Comparison of ENCODE assay signal across 1 cellular context in the genomic region with DNA sequence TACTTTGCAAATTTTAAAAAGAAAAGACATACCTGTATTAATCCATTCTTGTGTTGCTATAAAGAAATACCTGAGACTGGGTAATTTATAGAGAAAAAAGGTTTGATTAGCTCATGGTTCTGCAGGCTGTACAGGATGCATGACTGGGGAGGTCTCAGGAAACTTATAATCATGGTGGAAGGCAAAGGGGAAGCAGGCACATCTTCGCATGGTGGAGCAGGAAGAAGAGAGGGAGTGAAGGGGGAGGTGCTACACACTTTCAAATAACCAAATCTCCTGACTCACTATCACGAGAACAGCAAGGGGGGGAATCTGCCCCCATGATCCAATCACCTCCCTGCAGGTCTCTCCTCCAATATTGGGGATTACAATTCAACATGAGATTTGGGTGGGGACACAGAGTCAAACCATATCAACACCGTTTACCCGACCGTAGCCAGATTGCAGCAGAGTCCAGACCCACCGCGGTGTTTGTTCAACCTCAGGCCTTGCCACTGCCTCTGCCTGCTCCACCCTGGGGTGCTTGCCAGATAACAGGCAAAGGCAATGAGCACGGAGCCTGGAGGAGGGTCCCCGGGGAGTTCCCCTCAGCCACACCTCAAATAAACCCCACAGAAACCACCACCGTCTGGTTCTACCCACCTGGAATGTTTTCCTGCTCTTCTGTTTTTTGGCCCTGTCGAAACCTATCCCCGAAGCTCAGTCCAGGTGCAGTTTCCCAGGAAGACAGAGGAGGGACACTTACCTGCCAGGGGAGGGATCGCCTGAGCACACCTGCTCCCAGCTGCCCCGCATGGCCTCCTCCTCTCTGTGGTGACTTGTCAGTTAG.
TF ChIP-seq lines count a peak whose summit lies in the region.

No MANE protein-coding gene starts in this region.

TF ChIP-seq in HepG2, 621 proteins besides CTCF, POLR2A, EP300 and RAD21 (continued from another document and continues in another):
- TF ChIP-seq, protein P1, sequence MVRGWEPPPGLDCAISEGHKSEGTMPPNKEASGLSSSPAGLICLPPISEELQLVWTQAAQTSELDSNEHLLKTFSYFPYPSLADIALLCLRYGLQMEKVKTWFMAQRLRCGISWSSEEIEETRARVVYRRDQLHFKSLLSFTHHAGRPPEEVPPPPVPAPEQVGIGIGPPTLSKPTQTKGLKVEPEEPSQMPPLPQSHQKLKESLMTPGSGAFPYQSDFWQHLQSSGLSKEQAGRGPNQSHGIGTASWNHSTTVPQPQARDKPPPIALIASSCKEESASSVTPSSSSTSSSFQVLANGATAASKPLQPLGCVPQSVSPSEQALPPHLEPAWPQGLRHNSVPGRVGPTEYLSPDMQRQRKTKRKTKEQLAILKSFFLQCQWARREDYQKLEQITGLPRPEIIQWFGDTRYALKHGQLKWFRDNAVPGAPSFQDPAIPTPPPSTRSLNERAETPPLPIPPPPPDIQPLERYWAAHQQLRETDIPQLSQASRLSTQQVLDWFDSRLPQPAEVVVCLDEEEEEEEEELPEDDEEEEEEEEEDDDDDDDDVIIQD (CRISPR knock-in tag; IDR thresholded peaks at IDR 0.05; ENCODE audit: low read depth), result peak; percentile 47; the same call in 1 of the 2 replicates
- TF ChIP-seq SP4 (CRISPR knock-in tag; IDR thresholded peaks at IDR 0.05), result no peak
- TF ChIP-seq, protein P2, sequence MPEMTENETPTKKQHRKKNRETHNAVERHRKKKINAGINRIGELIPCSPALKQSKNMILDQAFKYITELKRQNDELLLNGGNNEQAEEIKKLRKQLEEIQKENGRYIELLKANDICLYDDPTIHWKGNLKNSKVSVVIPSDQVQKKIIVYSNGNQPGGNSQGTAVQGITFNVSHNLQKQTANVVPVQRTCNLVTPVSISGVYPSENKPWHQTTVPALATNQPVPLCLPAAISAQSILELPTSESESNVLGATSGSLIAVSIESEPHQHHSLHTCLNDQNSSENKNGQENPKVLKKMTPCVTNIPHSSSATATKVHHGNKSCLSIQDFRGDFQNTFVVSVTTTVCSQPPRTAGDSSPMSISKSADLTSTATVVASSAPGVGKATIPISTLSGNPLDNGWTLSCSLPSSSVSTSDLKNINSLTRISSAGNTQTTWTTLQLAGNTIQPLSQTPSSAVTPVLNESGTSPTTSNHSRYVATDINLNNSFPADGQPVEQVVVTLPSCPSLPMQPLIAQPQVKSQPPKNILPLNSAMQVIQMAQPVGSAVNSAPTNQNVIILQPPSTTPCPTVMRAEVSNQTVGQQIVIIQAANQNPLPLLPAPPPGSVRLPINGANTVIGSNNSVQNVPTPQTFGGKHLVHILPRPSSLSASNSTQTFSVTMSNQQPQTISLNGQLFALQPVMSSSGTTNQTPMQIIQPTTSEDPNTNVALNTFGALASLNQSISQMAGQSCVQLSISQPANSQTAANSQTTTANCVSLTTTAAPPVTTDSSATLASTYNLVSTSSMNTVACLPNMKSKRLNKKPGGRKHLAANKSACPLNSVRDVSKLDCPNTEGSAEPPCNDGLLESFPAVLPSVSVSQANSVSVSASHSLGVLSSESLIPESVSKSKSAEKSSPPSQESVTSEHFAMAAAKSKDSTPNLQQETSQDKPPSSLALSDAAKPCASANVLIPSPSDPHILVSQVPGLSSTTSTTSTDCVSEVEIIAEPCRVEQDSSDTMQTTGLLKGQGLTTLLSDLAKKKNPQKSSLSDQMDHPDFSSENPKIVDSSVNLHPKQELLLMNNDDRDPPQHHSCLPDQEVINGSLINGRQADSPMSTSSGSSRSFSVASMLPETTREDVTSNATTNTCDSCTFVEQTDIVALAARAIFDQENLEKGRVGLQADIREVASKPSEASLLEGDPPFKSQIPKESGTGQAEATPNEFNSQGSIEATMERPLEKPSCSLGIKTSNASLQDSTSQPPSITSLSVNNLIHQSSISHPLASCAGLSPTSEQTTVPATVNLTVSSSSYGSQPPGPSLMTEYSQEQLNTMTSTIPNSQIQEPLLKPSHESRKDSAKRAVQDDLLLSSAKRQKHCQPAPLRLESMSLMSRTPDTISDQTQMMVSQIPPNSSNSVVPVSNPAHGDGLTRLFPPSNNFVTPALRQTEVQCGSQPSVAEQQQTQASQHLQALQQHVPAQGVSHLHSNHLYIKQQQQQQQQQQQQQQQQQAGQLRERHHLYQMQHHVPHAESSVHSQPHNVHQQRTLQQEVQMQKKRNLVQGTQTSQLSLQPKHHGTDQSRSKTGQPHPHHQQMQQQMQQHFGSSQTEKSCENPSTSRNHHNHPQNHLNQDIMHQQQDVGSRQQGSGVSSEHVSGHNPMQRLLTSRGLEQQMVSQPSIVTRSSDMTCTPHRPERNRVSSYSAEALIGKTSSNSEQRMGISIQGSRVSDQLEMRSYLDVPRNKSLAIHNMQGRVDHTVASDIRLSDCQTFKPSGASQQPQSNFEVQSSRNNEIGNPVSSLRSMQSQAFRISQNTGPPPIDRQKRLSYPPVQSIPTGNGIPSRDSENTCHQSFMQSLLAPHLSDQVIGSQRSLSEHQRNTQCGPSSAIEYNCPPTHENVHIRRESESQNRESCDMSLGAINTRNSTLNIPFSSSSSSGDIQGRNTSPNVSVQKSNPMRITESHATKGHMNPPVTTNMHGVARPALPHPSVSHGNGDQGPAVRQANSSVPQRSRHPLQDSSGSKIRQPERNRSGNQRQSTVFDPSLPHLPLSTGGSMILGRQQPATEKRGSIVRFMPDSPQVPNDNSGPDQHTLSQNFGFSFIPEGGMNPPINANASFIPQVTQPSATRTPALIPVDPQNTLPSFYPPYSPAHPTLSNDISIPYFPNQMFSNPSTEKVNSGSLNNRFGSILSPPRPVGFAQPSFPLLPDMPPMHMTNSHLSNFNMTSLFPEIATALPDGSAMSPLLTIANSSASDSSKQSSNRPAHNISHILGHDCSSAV (CRISPR knock-in tag; IDR thresholded peaks at IDR 0.05; ENCODE audit: borderline replicate concordance), result no peak
- peak; percentile 63; the same call in 1 of the 2 replicates for TF ChIP-seq ZBTB37 (CRISPR knock-in tag; IDR thresholded peaks at IDR 0.05)
- 0 out of 2 replicates have a peak, but pooled peaks have one; percentile 65 for TF ChIP-seq SMAD1 (CRISPR knock-in tag; IDR thresholded peaks at IDR 0.05; ENCODE audit: borderline replicate concordance, low read depth)
- TF ChIP-seq GLMP (CRISPR knock-in tag; IDR thresholded peaks at IDR 0.05; ENCODE audit: borderline replicate concordance), result no peak
- TF ChIP-seq RELA (CRISPR knock-in tag; IDR thresholded peaks at IDR 0.05), result no peak
- TF ChIP-seq ZMYM4 (CRISPR knock-in tag; IDR thresholded peaks at IDR 0.05), result peak; percentile 71
- TF ChIP-seq, protein P3, sequence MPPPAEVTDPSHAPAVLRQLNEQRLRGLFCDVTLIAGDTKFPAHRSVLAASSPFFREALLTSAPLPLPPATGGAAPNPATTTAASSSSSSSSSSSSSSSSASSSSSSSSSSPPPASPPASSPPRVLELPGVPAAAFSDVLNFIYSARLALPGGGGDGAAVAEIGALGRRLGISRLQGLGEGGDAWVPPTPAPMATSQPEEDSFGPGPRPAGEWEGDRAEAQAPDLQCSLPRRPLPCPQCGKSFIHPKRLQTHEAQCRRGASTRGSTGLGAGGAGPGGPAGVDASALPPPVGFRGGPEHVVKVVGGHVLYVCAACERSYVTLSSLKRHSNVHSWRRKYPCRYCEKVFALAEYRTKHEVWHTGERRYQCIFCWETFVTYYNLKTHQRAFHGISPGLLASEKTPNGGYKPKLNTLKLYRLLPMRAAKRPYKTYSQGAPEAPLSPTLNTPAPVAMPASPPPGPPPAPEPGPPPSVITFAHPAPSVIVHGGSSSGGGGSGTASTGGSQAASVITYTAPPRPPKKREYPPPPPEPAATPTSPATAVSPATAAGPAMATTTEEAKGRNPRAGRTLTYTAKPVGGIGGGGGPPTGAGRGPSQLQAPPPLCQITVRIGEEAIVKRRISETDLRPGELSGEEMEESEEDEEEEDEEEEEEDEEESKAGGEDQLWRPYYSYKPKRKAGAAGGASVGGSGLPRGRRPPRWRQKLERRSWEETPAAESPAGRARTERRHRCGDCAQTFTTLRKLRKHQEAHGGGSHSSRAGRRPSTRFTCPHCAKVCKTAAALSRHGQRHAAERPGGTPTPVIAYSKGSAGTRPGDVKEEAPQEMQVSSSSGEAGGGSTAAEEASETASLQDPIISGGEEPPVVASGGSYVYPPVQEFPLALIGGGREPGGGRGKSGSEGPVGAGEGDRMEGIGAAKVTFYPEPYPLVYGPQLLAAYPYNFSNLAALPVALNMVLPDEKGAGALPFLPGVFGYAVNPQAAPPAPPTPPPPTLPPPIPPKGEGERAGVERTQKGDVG (CRISPR knock-in tag; IDR thresholded peaks at IDR 0.05; ENCODE audit: borderline replicate concordance), result peak; percentile 82; the same call in 1 of the 2 replicates
- no peak for TF ChIP-seq NFKBIZ (CRISPR knock-in tag; IDR thresholded peaks at IDR 0.05)
- peak; percentile 34; the same call in 1 of the 2 replicates for TF ChIP-seq ZMYM2 (CRISPR knock-in tag; IDR thresholded peaks at IDR 0.05)
- no peak for TF ChIP-seq MTF2 (CRISPR knock-in tag; IDR thresholded peaks at IDR 0.05; ENCODE audit: borderline replicate concordance)
- peak; percentile 41; the same call in 1 of the 2 replicates for TF ChIP-seq POGZ (CRISPR knock-in tag; IDR thresholded peaks at IDR 0.05)
- TF ChIP-seq, protein P4, sequence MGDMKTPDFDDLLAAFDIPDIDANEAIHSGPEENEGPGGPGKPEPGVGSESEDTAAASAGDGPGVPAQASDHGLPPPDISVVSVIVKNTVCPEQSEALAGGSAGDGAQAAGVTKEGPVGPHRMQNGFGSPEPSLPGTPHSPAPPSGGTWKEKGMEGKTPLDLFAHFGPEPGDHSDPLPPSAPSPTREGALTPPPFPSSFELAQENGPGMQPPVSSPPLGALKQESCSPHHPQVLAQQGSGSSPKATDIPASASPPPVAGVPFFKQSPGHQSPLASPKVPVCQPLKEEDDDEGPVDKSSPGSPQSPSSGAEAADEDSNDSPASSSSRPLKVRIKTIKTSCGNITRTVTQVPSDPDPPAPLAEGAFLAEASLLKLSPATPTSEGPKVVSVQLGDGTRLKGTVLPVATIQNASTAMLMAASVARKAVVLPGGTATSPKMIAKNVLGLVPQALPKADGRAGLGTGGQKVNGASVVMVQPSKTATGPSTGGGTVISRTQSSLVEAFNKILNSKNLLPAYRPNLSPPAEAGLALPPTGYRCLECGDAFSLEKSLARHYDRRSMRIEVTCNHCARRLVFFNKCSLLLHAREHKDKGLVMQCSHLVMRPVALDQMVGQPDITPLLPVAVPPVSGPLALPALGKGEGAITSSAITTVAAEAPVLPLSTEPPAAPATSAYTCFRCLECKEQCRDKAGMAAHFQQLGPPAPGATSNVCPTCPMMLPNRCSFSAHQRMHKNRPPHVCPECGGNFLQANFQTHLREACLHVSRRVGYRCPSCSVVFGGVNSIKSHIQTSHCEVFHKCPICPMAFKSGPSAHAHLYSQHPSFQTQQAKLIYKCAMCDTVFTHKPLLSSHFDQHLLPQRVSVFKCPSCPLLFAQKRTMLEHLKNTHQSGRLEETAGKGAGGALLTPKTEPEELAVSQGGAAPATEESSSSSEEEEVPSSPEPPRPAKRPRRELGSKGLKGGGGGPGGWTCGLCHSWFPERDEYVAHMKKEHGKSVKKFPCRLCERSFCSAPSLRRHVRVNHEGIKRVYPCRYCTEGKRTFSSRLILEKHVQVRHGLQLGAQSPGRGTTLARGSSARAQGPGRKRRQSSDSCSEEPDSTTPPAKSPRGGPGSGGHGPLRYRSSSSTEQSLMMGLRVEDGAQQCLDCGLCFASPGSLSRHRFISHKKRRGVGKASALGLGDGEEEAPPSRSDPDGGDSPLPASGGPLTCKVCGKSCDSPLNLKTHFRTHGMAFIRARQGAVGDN (CRISPR knock-in tag; IDR thresholded peaks at IDR 0.05), result peak; percentile 53; the same call in 1 of the 2 replicates
- 0 out of 2 replicates have a peak, but pooled peaks have one; percentile 36 for TF ChIP-seq NAIF1 (CRISPR knock-in tag; IDR thresholded peaks at IDR 0.05; ENCODE audit: borderline replicate concordance)
- TF ChIP-seq NKX3-1 (CRISPR knock-in tag; IDR thresholded peaks at IDR 0.05), result no peak
- TF ChIP-seq ZNF768 (CRISPR knock-in tag; IDR thresholded peaks at IDR 0.05), result 0 out of 2 replicates have a peak, but pooled peaks have one; percentile 35
- no peak for TF ChIP-seq AKAP8 (CRISPR knock-in tag; IDR thresholded peaks at IDR 0.05)
- no peak for TF ChIP-seq SCMH1 (CRISPR knock-in tag; IDR thresholded peaks at IDR 0.05; ENCODE audit: borderline replicate concordance)
- 0 out of 2 replicates have a peak, but pooled peaks have one; percentile 9 for TF ChIP-seq NFE2 (CRISPR knock-in tag; IDR thresholded peaks at IDR 0.05)
- TF ChIP-seq ZSCAN12 (CRISPR knock-in tag; IDR thresholded peaks at IDR 0.05), result no peak
- no peak for TF ChIP-seq ZNF124 (CRISPR knock-in tag; IDR thresholded peaks at IDR 0.05)
- TF ChIP-seq SIX1 (CRISPR knock-in tag; IDR thresholded peaks at IDR 0.05; ENCODE audit: borderline replicate concordance), result no peak
- TF ChIP-seq AGO1 (IDR thresholded peaks at IDR 0.05; ENCODE audit: low read depth, low read length, poor library complexity, severe bottlenecking), result no peak
- TF ChIP-seq, protein P5, sequence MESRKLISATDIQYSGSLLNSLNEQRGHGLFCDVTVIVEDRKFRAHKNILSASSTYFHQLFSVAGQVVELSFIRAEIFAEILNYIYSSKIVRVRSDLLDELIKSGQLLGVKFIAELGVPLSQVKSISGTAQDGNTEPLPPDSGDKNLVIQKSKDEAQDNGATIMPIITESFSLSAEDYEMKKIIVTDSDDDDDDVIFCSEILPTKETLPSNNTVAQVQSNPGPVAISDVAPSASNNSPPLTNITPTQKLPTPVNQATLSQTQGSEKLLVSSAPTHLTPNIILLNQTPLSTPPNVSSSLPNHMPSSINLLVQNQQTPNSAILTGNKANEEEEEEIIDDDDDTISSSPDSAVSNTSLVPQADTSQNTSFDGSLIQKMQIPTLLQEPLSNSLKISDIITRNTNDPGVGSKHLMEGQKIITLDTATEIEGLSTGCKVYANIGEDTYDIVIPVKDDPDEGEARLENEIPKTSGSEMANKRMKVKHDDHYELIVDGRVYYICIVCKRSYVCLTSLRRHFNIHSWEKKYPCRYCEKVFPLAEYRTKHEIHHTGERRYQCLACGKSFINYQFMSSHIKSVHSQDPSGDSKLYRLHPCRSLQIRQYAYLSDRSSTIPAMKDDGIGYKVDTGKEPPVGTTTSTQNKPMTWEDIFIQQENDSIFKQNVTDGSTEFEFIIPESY (CRISPR knock-in tag; IDR thresholded peaks at IDR 0.05), result peak; percentile 90
